Comparison of ENCODE assay signal across 35 cellular contexts in the genomic region with DNA sequence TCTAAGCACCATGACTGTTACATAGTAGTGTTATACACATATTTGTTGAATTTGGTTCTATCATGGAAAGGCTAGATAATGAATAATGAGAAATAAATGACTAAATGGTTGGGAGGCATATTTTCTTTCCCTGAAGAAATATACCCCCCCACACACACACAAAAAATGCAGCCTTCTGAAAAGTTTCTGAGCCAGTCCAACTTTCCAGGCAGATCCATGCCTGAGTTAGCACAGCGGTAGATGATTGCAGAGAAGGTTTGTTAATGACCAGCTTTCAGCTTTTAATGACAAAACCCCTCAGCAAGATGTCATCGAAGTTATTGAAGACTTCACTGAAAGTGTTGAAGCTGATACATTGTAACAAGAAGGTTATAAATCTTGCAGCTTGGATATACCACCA.
"Had no signal": no experiment of that assay in that cellular context is flagged by ENCODE, and none has a peak within 500 bp of the region (broad histone marks: within the 10 kb centered on the region; RNA-seq: fewer than 3 reads in every experiment).

No MANE protein-coding gene starts in this region.

- H3K9me3 Mint-ChIP-seq: activated naive CD4-positive, alpha-beta T cell treated with anti-CD3 and anti-CD28 coated beads, Interleukin-2, amount 10 ng/mL, durations not matched to agents 7 days and 5 days had no signal

- DNase-seq: activated CD4-positive, alpha-beta memory T cell treated with anti-CD3 and anti-CD28 coated beads, Interleukin-2, amount 10 ng/mL, durations not matched to agents 7 days and 5 days; activated CD4-positive, alpha-beta T cell treated with anti-CD3 and anti-CD28 coated beads for 1 hour; activated CD4-positive, alpha-beta T cell treated with anti-CD3 and anti-CD28 coated beads for 48 hours; activated CD4-positive, CD25-positive, alpha-beta regulatory T cell; activated CD8-positive, alpha-beta memory T cell treated with anti-CD3 and anti-CD28 coated beads for 24 hours; activated CD8-positive, alpha-beta memory T cell treated with anti-CD3 and anti-CD28 coated beads, Interleukin-2, amount 10 ng/mL, durations not matched to agents 7 days and 5 days; activated CD8-positive, alpha-beta memory T cell treated with anti-CD3 and anti-CD28 coated beads, Interleukin-2, amount 50 U/mL, for 48 hours; activated effector memory CD4-positive, alpha-beta T cell treated with Interleukin-2 at 50 U/mL for 16 hours; activated naive CD4-positive, alpha-beta T cell treated with anti-CD3 and anti-CD28 coated beads, Interleukin-2, amount 10 ng/mL, durations not matched to agents 7 days and 5 days; activated naive CD8-positive, alpha-beta T cell treated with anti-CD3 and anti-CD28 coated beads, Interleukin-2, amount 50 U/mL, for 24 hours; activated T-cell treated with anti-CD3 and anti-CD28 coated beads, Interleukin-2, amount 50 U/mL, for 48 hours; anterior cingulate cortex; caudate nucleus; cerebellar nuclear complex; Kasumi-1; MG63; NCI-H1048; NCI-H1105 treated with DMSO at 0.1 percent for 48 hours; NCI-H1436; NCI-H1694; NCI-H1930; NCI-H2081 treated with DMSO at 0.1 percent for 48 hours; NCI-H226; NCI-H446 treated with DMSO at 0.1 percent for 48 hours; NCI-H524; NK-92 treated with Interleukin-12 subunit alpha and Interleukin-12 subunit beta, amount 100 ng/mL, for 24 hours; PC-9; Right ventricle myocardium superior; SJCRH30; T1000; WERI-Rb-1 had no signal

- ATAC-seq: activated CD8-positive, alpha-beta memory T cell treated with anti-CD3 and anti-CD28 coated beads, Interleukin-2, amount 10 ng/mL, durations not matched to agents 7 days and 5 days; activated naive CD8-positive, alpha-beta T cell treated with anti-CD3 and anti-CD28 coated beads, Interleukin-2, amount 50 U/mL, for 24 hours had no signal

- H3K4me2 ChIP-seq: PC-9 had no signal

- H3K36me3 ChIP-seq: MG63, SJCRH30, WERI-Rb-1 had no signal

- FAIRE-seq: bronchial epithelial cell had no signal

- H3K4me1 Mint-ChIP-seq: activated CD4-positive, alpha-beta memory T cell treated with anti-CD3 and anti-CD28 coated beads, Interleukin-2, amount 10 ng/mL, durations not matched to agents 7 days and 5 days; activated CD8-positive, alpha-beta memory T cell treated with anti-CD3 and anti-CD28 coated beads, Interleukin-2, amount 10 ng/mL, durations not matched to agents 7 days and 5 days; activated naive CD4-positive, alpha-beta T cell treated with anti-CD3 and anti-CD28 coated beads, Interleukin-2, amount 10 ng/mL, durations not matched to agents 7 days and 5 days; activated naive CD8-positive, alpha-beta T cell treated with anti-CD3 and anti-CD28 coated beads, Interleukin-2, amount 50 U/mL, for 24 hours; brain had no signal

- H3K4me3 Mint-ChIP-seq: activated CD4-positive, alpha-beta memory T cell treated with anti-CD3 and anti-CD28 coated beads, Interleukin-2, amount 10 ng/mL, durations not matched to agents 7 days and 5 days; activated CD8-positive, alpha-beta memory T cell treated with anti-CD3 and anti-CD28 coated beads, Interleukin-2, amount 10 ng/mL, durations not matched to agents 7 days and 5 days; activated naive CD4-positive, alpha-beta T cell treated with anti-CD3 and anti-CD28 coated beads, Interleukin-2, amount 10 ng/mL, durations not matched to agents 7 days and 5 days; activated naive CD8-positive, alpha-beta T cell; activated naive CD8-positive, alpha-beta T cell treated with anti-CD3 and anti-CD28 coated beads, Interleukin-2, amount 50 U/mL, for 24 hours; brain had no signal

- H3K4me3 ChIP-seq: MG63, PC-9, SJCRH30, SK-N-MC had no signal

- H3K36me3 Mint-ChIP-seq: activated CD8-positive, alpha-beta memory T cell treated with anti-CD3 and anti-CD28 coated beads, Interleukin-2, amount 10 ng/mL, durations not matched to agents 7 days and 5 days; activated naive CD4-positive, alpha-beta T cell treated with anti-CD3 and anti-CD28 coated beads, Interleukin-2, amount 10 ng/mL, durations not matched to agents 7 days and 5 days; activated naive CD8-positive, alpha-beta T cell; brain had no signal

- H3K4me1 ChIP-seq: SJCRH30 had no signal

- H3K27me3 Mint-ChIP-seq: activated CD4-positive, alpha-beta memory T cell treated with anti-CD3 and anti-CD28 coated beads, Interleukin-2, amount 10 ng/mL, durations not matched to agents 7 days and 5 days; activated CD8-positive, alpha-beta memory T cell treated with anti-CD3 and anti-CD28 coated beads, Interleukin-2, amount 10 ng/mL, durations not matched to agents 7 days and 5 days; activated naive CD4-positive, alpha-beta T cell treated with anti-CD3 and anti-CD28 coated beads, Interleukin-2, amount 10 ng/mL, durations not matched to agents 7 days and 5 days; activated naive CD8-positive, alpha-beta T cell treated with anti-CD3 and anti-CD28 coated beads, Interleukin-2, amount 50 U/mL, for 24 hours had no signal

- H3K27ac Mint-ChIP-seq: activated CD4-positive, alpha-beta memory T cell treated with anti-CD3 and anti-CD28 coated beads, Interleukin-2, amount 10 ng/mL, durations not matched to agents 7 days and 5 days; activated CD8-positive, alpha-beta memory T cell treated with anti-CD3 and anti-CD28 coated beads, Interleukin-2, amount 10 ng/mL, durations not matched to agents 7 days and 5 days; activated naive CD4-positive, alpha-beta T cell treated with anti-CD3 and anti-CD28 coated beads, Interleukin-2, amount 10 ng/mL, durations not matched to agents 7 days and 5 days; activated naive CD8-positive, alpha-beta T cell; activated naive CD8-positive, alpha-beta T cell treated with anti-CD3 and anti-CD28 coated beads, Interleukin-2, amount 50 U/mL, for 24 hours; brain had no signal

- H3K27ac ChIP-seq: PC-9, SJCRH30, SK-N-MC, WERI-Rb-1 had no signal

- H2AFZ ChIP-seq: PC-9 had no signal

- H3K27me3 ChIP-seq: MG63, SJCRH30 had no signal
